Comparison of ENCODE assay signal across 1 cellular context in the genomic region with DNA sequence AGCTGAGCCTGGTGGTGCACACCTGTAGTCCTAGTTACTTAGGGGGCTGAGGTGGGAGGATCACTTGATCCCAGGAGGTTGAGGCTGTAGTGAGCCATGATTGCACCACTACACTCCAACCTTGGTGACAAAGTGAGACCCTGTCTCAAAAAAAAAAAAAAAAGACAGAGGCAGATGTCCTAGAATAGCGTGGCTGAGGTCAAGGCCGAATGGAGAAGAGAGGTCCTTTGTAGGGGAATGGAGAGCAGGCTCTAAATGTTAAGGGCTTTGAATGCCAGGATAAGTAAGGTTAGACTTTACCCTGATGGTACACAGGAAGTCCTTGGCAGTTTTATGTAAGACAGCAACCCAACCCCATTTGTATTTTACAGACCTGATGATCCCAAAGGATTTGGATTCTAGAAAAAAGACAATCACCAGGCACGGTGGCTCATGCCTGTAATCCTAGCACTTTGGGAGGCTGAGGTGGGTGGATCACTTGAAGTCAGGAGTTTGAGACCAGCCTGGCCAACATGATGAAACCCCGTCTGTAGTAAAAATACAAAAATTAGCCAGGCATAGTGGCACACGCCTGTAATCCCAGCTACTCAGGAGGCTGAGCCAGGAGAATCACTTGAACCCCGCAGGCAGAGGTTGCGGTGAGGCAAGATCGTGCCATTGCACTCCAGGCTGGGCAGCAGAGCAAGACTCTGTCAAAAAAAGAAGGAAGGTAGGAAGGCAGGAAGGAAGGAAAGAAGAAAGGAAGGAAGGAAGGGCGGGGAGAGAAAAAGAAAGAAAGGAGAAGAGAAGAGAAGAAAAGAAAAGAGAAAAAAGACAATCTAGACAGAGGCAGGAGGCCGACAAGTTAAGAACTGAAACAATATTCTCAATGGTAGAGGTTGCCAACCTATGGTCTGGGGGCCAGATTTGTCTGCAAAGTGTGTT.
TF ChIP-seq lines count a peak whose summit lies in the region.

No MANE protein-coding gene starts in this region.

TF ChIP-seq in GM23338, 12 proteins besides CTCF, POLR2A, EP300 and RAD21 (continued from another document):
- TF ChIP-seq REST (IDR thresholded peaks at IDR 0.05; ENCODE audit: unreplicated experiment) = no peak
- no peak for TF ChIP-seq ZNF114 (CRISPR knock-in tag; IDR thresholded peaks at IDR 0.05)
- TF ChIP-seq EZH2phosphoT487 (IDR thresholded peaks at IDR 0.05; ENCODE audit: unreplicated experiment) = no peak
- TF ChIP-seq EZH2 (IDR thresholded peaks at IDR 0.05; ENCODE audit: low read depth, unreplicated experiment) = no peak
- no peak for TF ChIP-seq ETS1 (IDR thresholded peaks at IDR 0.05)
- TF ChIP-seq, protein P1, sequence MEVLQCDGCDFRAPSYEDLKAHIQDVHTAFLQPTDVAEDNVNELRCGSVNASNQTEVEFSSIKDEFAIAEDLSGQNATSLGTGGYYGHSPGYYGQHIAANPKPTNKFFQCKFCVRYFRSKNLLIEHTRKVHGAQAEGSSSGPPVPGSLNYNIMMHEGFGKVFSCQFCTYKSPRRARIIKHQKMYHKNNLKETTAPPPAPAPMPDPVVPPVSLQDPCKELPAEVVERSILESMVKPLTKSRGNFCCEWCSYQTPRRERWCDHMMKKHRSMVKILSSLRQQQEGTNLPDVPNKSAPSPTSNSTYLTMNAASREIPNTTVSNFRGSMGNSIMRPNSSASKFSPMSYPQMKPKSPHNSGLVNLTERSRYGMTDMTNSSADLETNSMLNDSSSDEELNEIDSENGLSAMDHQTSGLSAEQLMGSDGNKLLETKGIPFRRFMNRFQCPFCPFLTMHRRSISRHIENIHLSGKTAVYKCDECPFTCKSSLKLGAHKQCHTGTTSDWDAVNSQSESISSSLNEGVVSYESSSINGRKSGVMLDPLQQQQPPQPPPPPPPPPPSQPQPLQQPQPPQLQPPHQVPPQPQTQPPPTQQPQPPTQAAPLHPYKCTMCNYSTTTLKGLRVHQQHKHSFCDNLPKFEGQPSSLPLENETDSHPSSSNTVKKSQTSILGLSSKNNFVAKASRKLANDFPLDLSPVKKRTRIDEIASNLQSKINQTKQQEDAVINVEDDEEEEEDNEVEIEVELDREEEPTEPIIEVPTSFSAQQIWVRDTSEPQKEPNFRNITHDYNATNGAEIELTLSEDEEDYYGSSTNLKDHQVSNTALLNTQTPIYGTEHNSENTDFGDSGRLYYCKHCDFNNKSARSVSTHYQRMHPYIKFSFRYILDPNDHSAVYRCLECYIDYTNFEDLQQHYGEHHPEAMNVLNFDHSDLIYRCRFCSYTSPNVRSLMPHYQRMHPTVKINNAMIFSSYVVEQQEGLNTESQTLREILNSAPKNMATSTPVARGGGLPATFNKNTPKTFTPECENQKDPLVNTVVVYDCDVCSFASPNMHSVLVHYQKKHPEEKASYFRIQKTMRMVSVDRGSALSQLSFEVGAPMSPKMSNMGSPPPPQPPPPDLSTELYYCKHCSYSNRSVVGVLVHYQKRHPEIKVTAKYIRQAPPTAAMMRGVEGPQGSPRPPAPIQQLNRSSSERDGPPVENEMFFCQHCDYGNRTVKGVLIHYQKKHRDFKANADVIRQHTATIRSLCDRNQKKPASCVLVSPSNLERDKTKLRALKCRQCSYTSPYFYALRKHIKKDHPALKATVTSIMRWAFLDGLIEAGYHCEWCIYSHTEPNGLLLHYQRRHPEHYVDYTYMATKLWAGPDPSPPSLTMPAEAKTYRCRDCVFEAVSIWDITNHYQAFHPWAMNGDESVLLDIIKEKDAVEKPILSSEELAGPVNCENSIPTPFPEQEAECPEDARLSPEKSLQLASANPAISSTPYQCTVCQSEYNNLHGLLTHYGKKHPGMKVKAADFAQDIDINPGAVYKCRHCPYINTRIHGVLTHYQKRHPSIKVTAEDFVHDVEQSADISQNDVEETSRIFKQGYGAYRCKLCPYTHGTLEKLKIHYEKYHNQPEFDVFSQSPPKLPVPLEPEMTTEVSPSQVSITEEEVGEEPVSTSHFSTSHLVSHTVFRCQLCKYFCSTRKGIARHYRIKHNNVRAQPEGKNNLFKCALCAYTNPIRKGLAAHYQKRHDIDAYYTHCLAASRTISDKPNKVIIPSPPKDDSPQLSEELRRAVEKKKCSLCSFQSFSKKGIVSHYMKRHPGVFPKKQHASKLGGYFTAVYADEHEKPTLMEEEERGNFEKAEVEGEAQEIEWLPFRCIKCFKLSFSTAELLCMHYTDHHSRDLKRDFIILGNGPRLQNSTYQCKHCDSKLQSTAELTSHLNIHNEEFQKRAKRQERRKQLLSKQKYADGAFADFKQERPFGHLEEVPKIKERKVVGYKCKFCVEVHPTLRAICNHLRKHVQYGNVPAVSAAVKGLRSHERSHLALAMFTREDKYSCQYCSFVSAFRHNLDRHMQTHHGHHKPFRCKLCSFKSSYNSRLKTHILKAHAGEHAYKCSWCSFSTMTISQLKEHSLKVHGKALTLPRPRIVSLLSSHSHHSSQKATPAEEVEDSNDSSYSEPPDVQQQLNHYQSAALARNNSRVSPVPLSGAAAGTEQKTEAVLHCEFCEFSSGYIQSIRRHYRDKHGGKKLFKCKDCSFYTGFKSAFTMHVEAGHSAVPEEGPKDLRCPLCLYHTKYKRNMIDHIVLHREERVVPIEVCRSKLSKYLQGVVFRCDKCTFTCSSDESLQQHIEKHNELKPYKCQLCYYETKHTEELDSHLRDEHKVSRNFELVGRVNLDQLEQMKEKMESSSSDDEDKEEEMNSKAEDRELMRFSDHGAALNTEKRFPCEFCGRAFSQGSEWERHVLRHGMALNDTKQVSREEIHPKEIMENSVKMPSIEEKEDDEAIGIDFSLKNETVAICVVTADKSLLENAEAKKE (CRISPR knock-in tag; IDR thresholded peaks at IDR 0.05) = no peak
- no peak for TF ChIP-seq POLR2AphosphoS5 (IDR thresholded peaks at IDR 0.05; ENCODE audit: low read depth)
- no peak for TF ChIP-seq ZNF331 (CRISPR knock-in tag; IDR thresholded peaks at IDR 0.05; ENCODE audit: low read depth)
- TF ChIP-seq CREB1 (CRISPR knock-in tag; IDR thresholded peaks at IDR 0.05; ENCODE audit: low read depth) = no peak
